7 cellular contexts compared by ENCODE assay signal in genomic region chr10:125765835-125766234, GRCh38.
"Had no signal": no experiment of that assay in that cellular context is flagged by ENCODE, and none has a peak within 500 bp of the region (broad histone marks: within the 10 kb centered on the region; RNA-seq: fewer than 3 reads in every experiment).

No MANE protein-coding gene starts in this region.

- H3K4me1 Mint-ChIP-seq: IgD-negative memory B cell had no signal

- FAIRE-seq: HepG2 had no signal

- ATAC-seq: HCT116, HepG2 had no signal

- H3K9me3 Mint-ChIP-seq: HFFc6, IgD-negative memory B cell had no signal

- H3K27ac Mint-ChIP-seq: HFFc6, IgD-negative memory B cell had no signal

- DNase-seq: GM23248, GOT3, H7, HFFc6 had no signal

- H3K27me3 Mint-ChIP-seq: IgD-negative memory B cell had no signal

- H3K4me3 Mint-ChIP-seq: HFFc6, IgD-negative memory B cell had no signal
